8 cellular contexts compared by ENCODE assay signal in the genomic region with DNA sequence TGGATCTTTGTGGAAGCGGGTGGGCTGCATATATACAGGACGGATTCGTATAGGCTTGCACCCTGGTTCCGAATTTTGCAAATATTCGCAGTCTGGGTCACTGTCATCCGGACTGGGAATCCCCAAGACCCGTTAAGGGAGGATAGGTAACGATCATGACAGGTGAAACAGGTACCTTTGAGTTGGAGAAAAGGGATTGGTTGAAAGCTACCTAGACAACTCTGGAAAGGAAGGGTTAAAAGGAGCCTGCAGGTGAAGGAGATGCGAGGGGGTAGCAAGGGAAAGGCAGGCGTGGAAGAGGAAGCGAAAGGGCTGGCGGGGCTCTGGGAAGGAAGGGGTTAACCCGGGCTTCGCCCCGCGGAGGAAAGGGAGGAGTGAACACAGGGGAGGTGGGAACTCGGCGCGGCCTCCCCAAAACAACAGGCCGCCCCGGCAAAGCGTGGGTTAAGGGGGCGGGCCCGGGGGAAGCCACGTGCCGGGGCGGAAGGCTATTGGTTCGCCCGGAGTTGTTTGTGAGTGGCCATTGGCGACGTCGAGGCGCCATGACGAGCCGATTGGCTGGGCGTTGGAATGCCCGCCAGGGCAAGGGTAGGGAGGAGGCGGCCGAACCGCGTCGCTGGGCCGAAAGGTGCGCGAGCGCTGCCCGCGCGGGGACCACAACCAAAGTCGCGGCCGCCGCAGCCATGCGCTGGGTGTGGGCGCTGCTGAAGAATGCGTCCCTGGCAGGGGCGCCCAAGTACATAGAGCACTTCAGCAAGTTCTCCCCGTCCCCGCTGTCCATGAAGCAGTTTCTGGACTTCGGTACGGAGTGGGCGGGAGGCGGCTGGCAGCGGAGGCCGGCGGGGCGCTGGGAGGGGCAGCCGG.
DNase-seq lines count a peak whose midpoint lies in the region; ATAC-seq lines count a peak whose summit lies in the region.

A gene (plus strand): TSS at position 599 of the 864 bp plus-strand sequence. CDS start 85 bp downstream, at position 684.

- no peaks in the 10 kb centered on the region for H3K9me3 ChIP-seq in BLaER1 treated with 17β-estradiol and CSF1 and Interleukin-3, amounts not matched to agents 10 nM and 100 nM (replicated peaks in 1 of 11)

- H4K20me1 ChIP-seq in BLaER1 treated with 17β-estradiol and CSF1 and Interleukin-3, amounts not matched to agents 10 nM and 100 nM = peaks cover 0 to 6% (median 0%) of the 10 kb centered on the region in 11 experiments; a peak in 4 of 22 replicates

- peak within 1 kb of the TSS; percentile 72 to 92 (median 84) for H3K4me3 ChIP-seq in BLaER1 treated with 17β-estradiol and CSF1 and Interleukin-3, amounts not matched to agents 10 nM and 100 nM

- peak within 1 kb of the TSS; percentile 94 to 100 (median 98) for H3K4me2 ChIP-seq in BLaER1 treated with 17β-estradiol and CSF1 and Interleukin-3, amounts not matched to agents 10 nM and 100 nM

- no peaks in the 10 kb centered on the region for H3K27me3 ChIP-seq in BLaER1 treated with 17β-estradiol and CSF1 and Interleukin-3, amounts not matched to agents 10 nM and 100 nM

- H3K9ac ChIP-seq in BLaER1 treated with 17β-estradiol and CSF1 and Interleukin-3, amounts not matched to agents 10 nM and 100 nM = peak within 1 kb of the TSS; percentile 80 to 90 (median 86)

- peak within 1 kb of the TSS; percentile 54 to 88 (median 79); a peak in 21 of 22 replicates for H3K27ac ChIP-seq in BLaER1 treated with 17β-estradiol and CSF1 and Interleukin-3, amounts not matched to agents 10 nM and 100 nM

- peaks cover 5 to 27% (median 15%) of the 10 kb centered on the region in 11 experiments; a peak in 15 of 22 replicates for H3K36me3 ChIP-seq in BLaER1 treated with 17β-estradiol and CSF1 and Interleukin-3, amounts not matched to agents 10 nM and 100 nM

- ATAC-seq in GM19351 (IDR thresholded peaks at IDR 0.05; ENCODE audit: unreplicated experiment) (peak; percentile 89), HG03520 (IDR thresholded peaks at IDR 0.05; ENCODE audit: unreplicated experiment) (peak; percentile 92)

- peaks cover 13 to 26% (median 21%) of the 10 kb centered on the region in 10 experiments for H3K4me1 ChIP-seq in BLaER1 treated with 17β-estradiol and CSF1 and Interleukin-3, amounts not matched to agents 10 nM and 100 nM

- peak; percentile 88 for DNase-seq in NCI-H526 treated with DMSO at 0.1 percent for 48 hours (lab: John Stamatoyannopoulos, UW)
- peak; percentile 94 for DNase-seq in activated CD4-positive, alpha-beta T cell treated with anti-CD3 and anti-CD28 coated beads, Interleukin-2, amount 50 U/mL, for 1 hour
- DNase-seq in cortex of kidney (lab: John Stamatoyannopoulos, UW) = peak; percentile 62
- DNase-seq in left kidney (ENCODE audit: low read depth, low spot score) = peak; percentile 99
- DNase-seq in stimulated activated CD4-positive, alpha-beta T cell treated with anti-CD3 and anti-CD28 coated beads, Interleukin-1b, Interleukin-23, amount 100 ng/mL, for 48 hours = peak; percentile 95

Comparison
In these comparisons a context has a peak if more than half of its experiments do, and no peak if none do; other contexts are left out.
1. Peak in every context shown above with its lines: DNase-seq, ATAC-seq, H3K4me3 ChIP-seq and H3K27ac ChIP-seq.